In the genomic region with DNA sequence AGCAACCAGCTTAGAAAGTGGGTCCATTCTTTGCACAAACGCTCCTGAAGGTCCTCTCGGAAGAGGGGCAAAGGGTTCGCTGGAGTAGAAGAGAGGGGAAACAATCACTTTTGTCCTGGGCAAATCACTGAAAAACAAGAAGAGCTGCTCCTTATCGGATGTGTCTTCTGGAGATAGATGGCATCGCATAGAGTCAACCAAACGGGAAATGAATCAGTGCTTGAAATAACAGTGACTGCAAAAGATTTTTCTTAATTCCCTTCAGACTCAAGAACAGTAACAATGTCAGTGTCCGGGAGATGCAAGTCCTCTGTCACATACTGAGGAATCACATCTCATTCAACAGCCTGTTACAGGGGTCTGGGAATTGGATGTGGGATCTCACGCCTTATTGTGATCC, we compare ENCODE assay signal across 20 cellular contexts.
DNase-seq lines count a peak whose midpoint lies in the region; ATAC-seq, FAIRE-seq and TF ChIP-seq lines count a peak whose summit lies in the region.
"Had no signal": no experiment of that assay in that cellular context is flagged by ENCODE, and none has a peak within 500 bp of the region (broad histone marks: within the 10 kb centered on the region; RNA-seq: fewer than 3 reads in every experiment).

No MANE protein-coding gene starts in this region.

- H3K27ac ChIP-seq in brain microvascular endothelial cell = no peak overlapping the region

- H3K4me3 ChIP-seq in brain microvascular endothelial cell (ENCODE audit: low read depth, low read length) = no peak overlapping the region

- H3K27ac Mint-ChIP-seq in T-cell = no peak overlapping the region
- H3K27ac Mint-ChIP-seq: CD14-positive monocyte, IgD-negative memory B cell, T-helper 17 cell had no signal

- H3K27me3 Mint-ChIP-seq in T-cell = peaks cover 33 to 34% of the 10 kb centered on the region in 2 donors

- DNase-seq in EL (peak; percentile 12), LHCN-M2 (ENCODE audit: low read depth) (peak; percentile 27), brain microvascular endothelial cell (peak; percentile 43), iris pigment epithelial cell (ENCODE audit: low read depth) (peak; percentile 26), frontal cortex (ENCODE audit: low spot score in 2 of 2) (no peak), T-cell (no peak), HuH-7.5 (ENCODE audit: low spot score) (no peak)
- DNase-seq: AML-193, DMS79 treated with DMSO at 0.1 percent for 48 hours, GF-D8, Karpas-422, NCI-H1105 treated with DMSO at 0.1 percent for 48 hours, NCI-H1694, NCI-H510A, NCI-H774, SHP77 treated with DMSO at 0.1 percent for 48 hours, T-helper 17 cell had no signal

- TF ChIP-seq CTCF in brain microvascular endothelial cell (IDR thresholded peaks at IDR 0.05; ENCODE audit: low read depth, low read length, missing control alignments) = no peak

- H3K36me3 ChIP-seq in brain microvascular endothelial cell (replicated peaks) = no peaks in the 10 kb centered on the region

- CTCF ChIA-PET in T-cell (lab: Charles Lee) = interaction anchor here (0.6 to 1.3 kb wide), 2 partner anchors 8 to 700 kb away, joined by 3 to 4 read pairs; no protein-coding TSS in a partner anchor

- no peaks in the 10 kb centered on the region for H3K9me3 Mint-ChIP-seq in T-cell

- H3K4me3 Mint-ChIP-seq in T-cell = no peak overlapping the region
- H3K4me3 Mint-ChIP-seq: CD14-positive monocyte, IgD-negative memory B cell, T-helper 17 cell had no signal

- no peak for FAIRE-seq in frontal cortex (lab: Jason Lieb, UNC)
- FAIRE-seq: H1 had no signal

- POLR2A ChIA-PET in T-cell (lab: Charles Lee) = no interaction called here

- no peaks in the 10 kb centered on the region for H3K27me3 ChIP-seq in brain microvascular endothelial cell (replicated peaks)

- H3K4me1 Mint-ChIP-seq in T-cell = no peaks in the 10 kb centered on the region
- H3K4me1 Mint-ChIP-seq: CD14-positive monocyte, IgD-negative memory B cell, T-helper 17 cell had no signal

- no peak for ATAC-seq in T-cell (replicated peaks in 1 of 4)
- ATAC-seq: T-helper 17 cell had no signal

- in situ Hi-C loops in brain microvascular endothelial cell (cut with HindIII; ENCODE audit: low pct_ligation_motif_present, low sequenced_read_pairs) = no loop called here

- no peaks in the 10 kb centered on the region for H3K36me3 Mint-ChIP-seq in T-cell
- H3K36me3 Mint-ChIP-seq: CD14-positive monocyte had no signal

Comparison
In these comparisons a context has a peak if more than half of its experiments do, and no peak if none do; other contexts are left out.
1. DNase-seq: peak in EL (single experiment), LHCN-M2 (single experiment), brain microvascular endothelial cell (single experiment) and iris pigment epithelial cell (single experiment); none in frontal cortex (0 of 2), T-cell (0 of 34) and HuH-7.5 (single experiment).